In the genomic region with DNA sequence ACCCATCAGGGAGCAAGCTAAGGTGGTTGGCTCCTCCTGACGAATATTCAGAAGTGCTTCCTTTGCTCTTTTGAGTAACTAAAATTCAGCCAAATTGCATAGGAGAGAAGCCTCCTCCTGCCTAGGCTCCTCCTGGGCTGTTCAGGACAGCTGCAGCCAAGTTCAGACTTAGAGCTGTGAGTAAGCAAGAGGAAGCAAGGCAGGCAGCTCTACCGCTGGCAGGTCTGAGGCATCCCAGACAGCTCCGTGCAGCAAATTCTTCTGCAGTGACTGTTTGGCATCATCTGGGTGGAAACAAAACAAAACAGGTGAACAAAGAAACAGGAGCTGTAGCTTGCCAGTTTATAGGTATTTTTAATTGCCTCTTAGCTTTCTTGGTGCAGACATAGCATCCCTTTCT, we compare ENCODE assay signal across 1 cellular context.
TF ChIP-seq lines count a peak whose summit lies in the region.

No MANE protein-coding gene starts in this region.

TF ChIP-seq in SK-N-SH, 30 proteins besides CTCF, POLR2A, EP300 and RAD21 (continued from another document):
- TF ChIP-seq, protein P1, sequence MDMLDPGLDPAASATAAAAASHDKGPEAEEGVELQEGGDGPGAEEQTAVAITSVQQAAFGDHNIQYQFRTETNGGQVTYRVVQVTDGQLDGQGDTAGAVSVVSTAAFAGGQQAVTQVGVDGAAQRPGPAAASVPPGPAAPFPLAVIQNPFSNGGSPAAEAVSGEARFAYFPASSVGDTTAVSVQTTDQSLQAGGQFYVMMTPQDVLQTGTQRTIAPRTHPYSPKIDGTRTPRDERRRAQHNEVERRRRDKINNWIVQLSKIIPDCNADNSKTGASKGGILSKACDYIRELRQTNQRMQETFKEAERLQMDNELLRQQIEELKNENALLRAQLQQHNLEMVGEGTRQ (IDR thresholded peaks at IDR 0.05; ENCODE audit: borderline replicate concordance, low read depth, low read length): no peak
- no peak for TF ChIP-seq RCOR1 (IDR thresholded peaks at IDR 0.05; ENCODE audit: low read length)
- no peak for TF ChIP-seq IRF3 (IDR thresholded peaks at IDR 0.05; ENCODE audit: low read depth, low read length)
- no peak for TF ChIP-seq RXRA (IDR thresholded peaks at IDR 0.05; ENCODE audit: borderline replicate concordance, low read depth)
- no peak for TF ChIP-seq MAX (IDR thresholded peaks at IDR 0.05; ENCODE audit: low read depth)
- no peak for TF ChIP-seq FOSL2 (IDR thresholded peaks at IDR 0.05; ENCODE audit: borderline replicate concordance, low read depth)
- no peak for TF ChIP-seq TAF1 (IDR thresholded peaks at IDR 0.05; ENCODE audit: borderline replicate concordance, low read depth, low read length)
- no peak for TF ChIP-seq EZH2phosphoT487 (IDR thresholded peaks at IDR 0.05; ENCODE audit: borderline replicate concordance, low read depth)
- no peak for TF ChIP-seq YY1 (IDR thresholded peaks at IDR 0.05; ENCODE audit: low read depth)
- TF ChIP-seq GATA2 (CRISPR knock-in tag; IDR thresholded peaks at IDR 0.05): no peak
